ENCODE assay signal across 17 cellular contexts in the genomic region with DNA sequence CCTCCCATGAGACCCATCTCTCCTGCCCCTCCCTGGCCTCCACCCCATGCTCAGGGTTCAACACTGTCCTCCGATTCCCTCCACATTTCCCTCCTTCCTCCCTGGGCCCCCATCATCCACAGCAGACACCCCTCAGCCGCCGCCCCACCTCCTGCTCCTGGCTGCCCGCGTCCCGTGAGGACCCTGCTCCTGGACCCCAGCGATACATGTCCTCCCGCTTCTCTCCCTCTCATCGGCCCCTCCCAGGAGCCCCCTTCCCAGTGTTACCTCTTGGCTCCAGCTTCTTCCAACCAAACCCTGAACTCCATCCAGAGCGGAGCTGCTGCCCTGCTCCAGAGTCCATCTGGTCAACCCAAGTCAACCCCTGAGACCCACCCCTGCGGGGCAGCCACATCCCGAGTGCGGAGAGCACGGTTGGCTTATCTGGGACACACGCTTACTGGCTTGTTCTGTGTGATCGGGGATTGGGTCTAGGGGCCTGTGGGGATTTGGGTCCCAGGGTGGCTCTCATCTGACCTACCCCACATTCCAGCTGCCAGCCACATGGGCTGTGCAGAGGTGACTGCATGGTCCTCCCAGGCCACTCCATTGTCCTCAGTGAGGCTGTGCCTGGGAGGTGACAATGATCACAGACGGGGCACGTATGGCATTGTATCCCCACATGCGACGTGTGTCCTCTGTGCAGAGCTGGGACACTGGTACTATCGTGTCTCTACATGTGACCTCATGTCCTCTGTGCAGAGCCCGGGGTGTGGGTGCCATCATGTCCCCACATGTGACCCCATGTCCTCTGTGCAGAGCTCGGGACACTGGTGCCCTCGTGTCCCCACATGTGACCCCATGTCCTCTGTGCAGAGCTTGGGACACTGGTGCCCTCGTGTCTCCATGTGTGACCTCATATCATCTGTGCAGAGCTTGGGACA.
DNase-seq lines count a peak whose midpoint lies in the region; ATAC-seq, FAIRE-seq and TF ChIP-seq lines count a peak whose summit lies in the region.
"Had no signal": no experiment of that assay in that cellular context is flagged by ENCODE, and none has a peak within 500 bp of the region (broad histone marks: within the 10 kb centered on the region; RNA-seq: fewer than 3 reads in every experiment).

No MANE protein-coding gene starts in this region.

- ATAC-seq in activated CD4-positive, CD25-positive, alpha-beta regulatory T cell treated with anti-CD3 and anti-CD28 coated beads, Interleukin-2, amount 50 U/mL, for 24 hours = no peak
- ATAC-seq in HG03045 (IDR thresholded peaks at IDR 0.05; ENCODE audit: unreplicated experiment) = no peak
- ATAC-seq: Panc1 had no signal

- H3K27ac Mint-ChIP-seq in progenitor cell of endocrine pancreas = no peak overlapping the region
- no peak overlapping the region for H3K27ac Mint-ChIP-seq in activated naive CD8-positive, alpha-beta T cell treated with anti-CD3 and anti-CD28 coated beads for 36 hours
- H3K27ac Mint-ChIP-seq: B cell; CD4-positive, alpha-beta T cell had no signal

- no peaks in the 10 kb centered on the region for H3K4me1 Mint-ChIP-seq in progenitor cell of endocrine pancreas (ENCODE audit: low read depth)
- H3K4me1 Mint-ChIP-seq in activated naive CD8-positive, alpha-beta T cell treated with anti-CD3 and anti-CD28 coated beads for 36 hours = no peaks in the 10 kb centered on the region
- H3K4me1 Mint-ChIP-seq: B cell had no signal

- H3K4me3 ChIP-seq in kidney (ENCODE audit: low read length in 2 of 2) = no peak overlapping the region

- no peak overlapping the region for H3K9ac ChIP-seq in kidney (ENCODE audit: low read length in 2 of 2)

- intact Hi-C loops in kidney (cut with DNase I) = no loop called here

- no peaks in the 10 kb centered on the region for H3K4me1 ChIP-seq in kidney (ENCODE audit: control insufficient read depth in 1 of 2, insufficient read depth in 1 of 2, low read depth in 1 of 2, low read length in 2 of 2)

- FAIRE-seq in kidney (lab: Jason Lieb, UNC) = no peak

- peak; percentile 9 for DNase-seq in activated CD4-positive, CD25-positive, alpha-beta regulatory T cell treated with anti-CD3 and anti-CD28 coated beads, Interleukin-2, amount 50 U/mL, for 72 hours
- DNase-seq in kidney (peak; percentile 50), progenitor cell of endocrine pancreas (ENCODE audit: low spot score, unreplicated experiment) (peak; percentile 6), ureter (ENCODE audit: low spot score) (peak; percentile 20), NCI-H1417 treated with DMSO at 0.1 percent for 48 hours (lab: John Stamatoyannopoulos, UW) (no peak)
- DNase-seq in activated naive CD8-positive, alpha-beta T cell treated with anti-CD3 and anti-CD28 coated beads for 36 hours = no peak
- DNase-seq: CD4-positive, alpha-beta T cell; EL; NCI-H1092; NCI-H2107; NCI-H2227 treated with DMSO at 0.1 percent for 48 hours; NCI-H524 had no signal

- H3K27me3 Mint-ChIP-seq in progenitor cell of endocrine pancreas = no peaks in the 10 kb centered on the region
- no peaks in the 10 kb centered on the region for H3K27me3 Mint-ChIP-seq in activated naive CD8-positive, alpha-beta T cell treated with anti-CD3 and anti-CD28 coated beads for 36 hours
- H3K27me3 Mint-ChIP-seq: B cell; CD4-positive, alpha-beta T cell had no signal

- H3K9me3 ChIP-seq in kidney (ENCODE audit: control insufficient read depth in 1 of 2, low read length in 2 of 2) = no peaks in the 10 kb centered on the region

- no peaks in the 10 kb centered on the region for H3K36me3 ChIP-seq in kidney (ENCODE audit: control insufficient read depth in 1 of 2, insufficient read depth in 2 of 2, low read length in 2 of 2)

- no peak for TF ChIP-seq CTCF in kidney (IDR thresholded peaks at IDR 0.05; ENCODE audit: borderline replicate concordance, extremely low read depth, insufficient read depth)
- TF ChIP-seq CTCF in progenitor cell of endocrine pancreas (IDR thresholded peaks at IDR 0.05; ENCODE audit: unreplicated experiment) = no peak

- no peaks in the 10 kb centered on the region for H3K9me3 Mint-ChIP-seq in progenitor cell of endocrine pancreas (ENCODE audit: low read depth)
- no peaks in the 10 kb centered on the region for H3K9me3 Mint-ChIP-seq in activated naive CD8-positive, alpha-beta T cell treated with anti-CD3 and anti-CD28 coated beads for 36 hours
- H3K9me3 Mint-ChIP-seq: CD4-positive, alpha-beta T cell had no signal

- no peak overlapping the region for H3K27ac ChIP-seq in kidney (ENCODE audit: low read depth in 2 of 2, low read length in 2 of 2)
- H3K27ac ChIP-seq: 22Rv1 had no signal

- H3K36me3 Mint-ChIP-seq in progenitor cell of endocrine pancreas (ENCODE audit: insufficient read depth) = no peaks in the 10 kb centered on the region
- no peaks in the 10 kb centered on the region for H3K36me3 Mint-ChIP-seq in activated naive CD8-positive, alpha-beta T cell treated with anti-CD3 and anti-CD28 coated beads for 36 hours

- no peak overlapping the region for H3K4me3 Mint-ChIP-seq in progenitor cell of endocrine pancreas (ENCODE audit: low read depth)
- H3K4me3 Mint-ChIP-seq in activated naive CD8-positive, alpha-beta T cell treated with anti-CD3 and anti-CD28 coated beads for 36 hours = no peak overlapping the region
- H3K4me3 Mint-ChIP-seq: B cell; CD4-positive, alpha-beta T cell had no signal

Comparison
In these comparisons a context has a peak if more than half of its experiments do, and no peak if none do; other contexts are left out.
1. DNase-seq: peak in activated CD4-positive, CD25-positive, alpha-beta regulatory T cell treated with anti-CD3 and anti-CD28 coated beads, Interleukin-2, amount 50 U/mL, for 72 hours (single experiment), kidney (single experiment), progenitor cell of endocrine pancreas (single experiment) and ureter (single experiment); none in NCI-H1417 treated with DMSO at 0.1 percent for 48 hours (single experiment) and activated naive CD8-positive, alpha-beta T cell treated with anti-CD3 and anti-CD28 coated beads for 36 hours (single experiment).